Comparison of ENCODE assay signal across 19 cellular contexts in genomic region chr3:169169340-169169963, GRCh38.
"Had no signal": no experiment of that assay in that cellular context is flagged by ENCODE, and none has a peak within 500 bp of the region (broad histone marks: within the 10 kb centered on the region; RNA-seq: fewer than 3 reads in every experiment).

No MANE protein-coding gene starts in this region.

- ATAC-seq: Right ventricle myocardium inferior, SK-N-SH treated with all-trans-retinoic acid at 6 μM for 48 hours had no signal

- H3K27me3 ChIP-seq: Peyer's patch, SJCRH30 had no signal

- H3K36me3 ChIP-seq: Peyer's patch, SJCRH30 had no signal

- H3K9me3 ChIP-seq: Peyer's patch, SJCRH30 had no signal

- H3K4me3 ChIP-seq: Peyer's patch, SJCRH30 had no signal

- H3K4me1 ChIP-seq: Peyer's patch, SJCRH30 had no signal

- DNase-seq: KBM-7, MV-4-11, NCI-H1048, NCI-H1105, NCI-H1417, NCI-H1436 treated with DMSO at 0.1 percent for 48 hours, NCI-H1694, NCI-H1930, NCI-H2171 treated with DMSO at 0.1 percent for 48 hours, NCI-H345, NCI-H524, NCI-H69, NCI-H774, Peyer's patch, SHP77 treated with DMSO at 0.1 percent for 48 hours, SJCRH30, T-helper 1 cell had no signal

- H3K27ac ChIP-seq: Peyer's patch, SJCRH30 had no signal
